ENCODE assay signal across 1 cellular context in genomic region chr17:42526031-42526444, GRCh38.
TF ChIP-seq lines count a peak whose summit lies in the region.

No MANE protein-coding gene starts in this region.

TF ChIP-seq in endothelial cell of umbilical vein, 7 proteins besides CTCF, POLR2A, EP300 and RAD21:
- no peak for TF ChIP-seq POLR2AphosphoS5 (IDR thresholded peaks at IDR 0.05; ENCODE audit: insufficient read depth, low read depth, low read length)
- TF ChIP-seq MYC (IDR thresholded peaks at IDR 0.05; ENCODE audit: low read depth, low read length) = no peak
- no peak for TF ChIP-seq JUN (IDR thresholded peaks at IDR 0.05; ENCODE audit: borderline replicate concordance, insufficient read depth, insufficient read length, low read depth)
